In the genomic region with DNA sequence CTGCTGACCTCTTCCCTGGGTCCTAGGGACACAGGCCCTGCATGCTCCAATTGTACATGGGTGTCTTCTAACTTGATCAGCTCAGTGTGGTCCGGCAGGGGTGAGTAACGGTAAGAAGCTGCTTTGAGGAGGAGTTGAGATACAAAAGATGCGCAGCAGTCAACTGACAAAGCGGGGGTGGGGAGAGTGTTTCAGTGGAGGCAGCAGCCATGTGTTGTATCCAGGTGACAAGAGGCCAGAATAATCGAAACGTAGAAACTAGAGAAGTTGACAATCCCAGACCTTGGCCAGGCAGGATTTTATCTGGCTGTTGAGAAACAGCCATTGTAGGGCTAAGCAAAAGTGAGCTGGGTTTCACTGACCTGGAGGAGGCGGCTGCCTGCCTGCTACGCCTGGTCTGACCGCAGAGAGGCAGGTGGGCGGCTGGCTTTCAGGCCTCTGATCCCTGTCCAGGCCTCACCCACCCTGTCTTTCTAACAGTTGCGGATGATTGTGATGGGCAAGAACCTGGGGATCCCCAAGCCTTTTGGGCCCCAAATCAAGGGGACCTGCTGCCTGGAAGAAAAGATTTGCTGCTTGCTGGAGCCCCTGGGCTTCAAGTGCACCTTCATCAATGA, we compare ENCODE assay signal across 1 cellular context.
A peak's percentile ranks its signal among the peaks of the same experiment; 100 is the strongest.
TF ChIP-seq lines count a peak whose summit lies in the region.

No MANE protein-coding gene starts in this region.

TF ChIP-seq in K562, 482 proteins besides CTCF, POLR2A, EP300 and RAD21 (continued from another document and continues in another):
- TF ChIP-seq, protein P1, sequence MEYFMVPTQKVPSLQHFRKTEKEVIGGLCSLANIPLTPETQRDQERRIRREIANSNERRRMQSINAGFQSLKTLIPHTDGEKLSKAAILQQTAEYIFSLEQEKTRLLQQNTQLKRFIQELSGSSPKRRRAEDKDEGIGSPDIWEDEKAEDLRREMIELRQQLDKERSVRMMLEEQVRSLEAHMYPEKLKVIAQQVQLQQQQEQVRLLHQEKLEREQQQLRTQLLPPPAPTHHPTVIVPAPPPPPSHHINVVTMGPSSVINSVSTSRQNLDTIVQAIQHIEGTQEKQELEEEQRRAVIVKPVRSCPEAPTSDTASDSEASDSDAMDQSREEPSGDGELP (CRISPR knock-in tag; IDR thresholded peaks at IDR 0.05; ENCODE audit: borderline replicate concordance): peak; percentile 5; the same call in 1 of the 2 replicates
- TF ChIP-seq DIDO1 (tag; IDR thresholded peaks at IDR 0.05; ENCODE audit: low read depth) (no peak), HNRNPH1 (optimal IDR thresholded peaks at IDR 0.05; ENCODE audit: low read depth, low read length) (no peak), ZNF785 (CRISPR knock-in tag; IDR thresholded peaks at IDR 0.05) (no peak), ATF1 (CRISPR knock-in tag; IDR thresholded peaks at IDR 0.05) (no peak), ATF1 (tag; IDR thresholded peaks at IDR 0.05) (no peak), KAT8 (IDR thresholded peaks at IDR 0.05; ENCODE audit: low read depth) (no peak), SOX6 (IDR thresholded peaks at IDR 0.05) (peak; percentile 14; the same call in 1 of the 2 replicates), SUPT5H (IDR thresholded peaks at IDR 0.05) (no peak), KLF16 (IDR thresholded peaks at IDR 0.05) (peak; percentile 35; the same call in 1 of the 2 replicates), ZNF23 (CRISPR knock-in tag; IDR thresholded peaks at IDR 0.05) (no peak), ZNF766 (CRISPR knock-in tag; conservative IDR thresholded peaks at IDR 0.05) (no peak), ZNF282 (CRISPR knock-in tag; IDR thresholded peaks at IDR 0.05) (no peak), ZNF143 (CRISPR knock-in tag; IDR thresholded peaks at IDR 0.05) (no peak), NFE2 (IDR thresholded peaks at IDR 0.05; ENCODE audit: low read depth) (no peak), DNMT1 (IDR thresholded peaks at IDR 0.05) (no peak), KDM1A (IDR thresholded peaks at IDR 0.05) (0 out of 4 replicates have a peak, but pooled peaks of 1 of the 2 experiments have one; percentile 31), ZNF140 (CRISPR knock-in tag; IDR thresholded peaks at IDR 0.05) (no peak), ZEB2 (IDR thresholded peaks at IDR 0.05) (0 out of 2 replicates have a peak, but pooled peaks have one; percentile 16), ZNF3 (CRISPR knock-in tag; IDR thresholded peaks at IDR 0.05) (no peak), KLF10 (CRISPR knock-in tag; IDR thresholded peaks at IDR 0.05) (no peak), EGR1 (conservative IDR thresholded peaks at IDR 0.05) (peak; percentile 79), HDAC2 (IDR thresholded peaks at IDR 0.05) (peak; percentile 48; the same call in 1 of the 2 replicates)
- TF ChIP-seq, protein P2, sequence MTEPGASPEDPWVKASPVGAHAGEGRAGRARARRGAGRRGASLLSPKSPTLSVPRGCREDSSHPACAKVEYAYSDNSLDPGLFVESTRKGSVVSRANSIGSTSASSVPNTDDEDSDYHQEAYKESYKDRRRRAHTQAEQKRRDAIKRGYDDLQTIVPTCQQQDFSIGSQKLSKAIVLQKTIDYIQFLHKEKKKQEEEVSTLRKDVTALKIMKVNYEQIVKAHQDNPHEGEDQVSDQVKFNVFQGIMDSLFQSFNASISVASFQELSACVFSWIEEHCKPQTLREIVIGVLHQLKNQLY (CRISPR knock-in tag; conservative IDR thresholded peaks at IDR 0.05): no peak
- TF ChIP-seq, protein P3, sequence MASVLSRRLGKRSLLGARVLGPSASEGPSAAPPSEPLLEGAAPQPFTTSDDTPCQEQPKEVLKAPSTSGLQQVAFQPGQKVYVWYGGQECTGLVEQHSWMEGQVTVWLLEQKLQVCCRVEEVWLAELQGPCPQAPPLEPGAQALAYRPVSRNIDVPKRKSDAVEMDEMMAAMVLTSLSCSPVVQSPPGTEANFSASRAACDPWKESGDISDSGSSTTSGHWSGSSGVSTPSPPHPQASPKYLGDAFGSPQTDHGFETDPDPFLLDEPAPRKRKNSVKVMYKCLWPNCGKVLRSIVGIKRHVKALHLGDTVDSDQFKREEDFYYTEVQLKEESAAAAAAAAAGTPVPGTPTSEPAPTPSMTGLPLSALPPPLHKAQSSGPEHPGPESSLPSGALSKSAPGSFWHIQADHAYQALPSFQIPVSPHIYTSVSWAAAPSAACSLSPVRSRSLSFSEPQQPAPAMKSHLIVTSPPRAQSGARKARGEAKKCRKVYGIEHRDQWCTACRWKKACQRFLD (CRISPR knock-in tag; IDR thresholded peaks at IDR 0.05): no peak
- TF ChIP-seq, protein P4, sequence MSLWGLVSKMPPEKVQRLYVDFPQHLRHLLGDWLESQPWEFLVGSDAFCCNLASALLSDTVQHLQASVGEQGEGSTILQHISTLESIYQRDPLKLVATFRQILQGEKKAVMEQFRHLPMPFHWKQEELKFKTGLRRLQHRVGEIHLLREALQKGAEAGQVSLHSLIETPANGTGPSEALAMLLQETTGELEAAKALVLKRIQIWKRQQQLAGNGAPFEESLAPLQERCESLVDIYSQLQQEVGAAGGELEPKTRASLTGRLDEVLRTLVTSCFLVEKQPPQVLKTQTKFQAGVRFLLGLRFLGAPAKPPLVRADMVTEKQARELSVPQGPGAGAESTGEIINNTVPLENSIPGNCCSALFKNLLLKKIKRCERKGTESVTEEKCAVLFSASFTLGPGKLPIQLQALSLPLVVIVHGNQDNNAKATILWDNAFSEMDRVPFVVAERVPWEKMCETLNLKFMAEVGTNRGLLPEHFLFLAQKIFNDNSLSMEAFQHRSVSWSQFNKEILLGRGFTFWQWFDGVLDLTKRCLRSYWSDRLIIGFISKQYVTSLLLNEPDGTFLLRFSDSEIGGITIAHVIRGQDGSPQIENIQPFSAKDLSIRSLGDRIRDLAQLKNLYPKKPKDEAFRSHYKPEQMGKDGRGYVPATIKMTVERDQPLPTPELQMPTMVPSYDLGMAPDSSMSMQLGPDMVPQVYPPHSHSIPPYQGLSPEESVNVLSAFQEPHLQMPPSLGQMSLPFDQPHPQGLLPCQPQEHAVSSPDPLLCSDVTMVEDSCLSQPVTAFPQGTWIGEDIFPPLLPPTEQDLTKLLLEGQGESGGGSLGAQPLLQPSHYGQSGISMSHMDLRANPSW (CRISPR knock-in tag; IDR thresholded peaks at IDR 0.05): no peak
- TF ChIP-seq, protein P5, sequence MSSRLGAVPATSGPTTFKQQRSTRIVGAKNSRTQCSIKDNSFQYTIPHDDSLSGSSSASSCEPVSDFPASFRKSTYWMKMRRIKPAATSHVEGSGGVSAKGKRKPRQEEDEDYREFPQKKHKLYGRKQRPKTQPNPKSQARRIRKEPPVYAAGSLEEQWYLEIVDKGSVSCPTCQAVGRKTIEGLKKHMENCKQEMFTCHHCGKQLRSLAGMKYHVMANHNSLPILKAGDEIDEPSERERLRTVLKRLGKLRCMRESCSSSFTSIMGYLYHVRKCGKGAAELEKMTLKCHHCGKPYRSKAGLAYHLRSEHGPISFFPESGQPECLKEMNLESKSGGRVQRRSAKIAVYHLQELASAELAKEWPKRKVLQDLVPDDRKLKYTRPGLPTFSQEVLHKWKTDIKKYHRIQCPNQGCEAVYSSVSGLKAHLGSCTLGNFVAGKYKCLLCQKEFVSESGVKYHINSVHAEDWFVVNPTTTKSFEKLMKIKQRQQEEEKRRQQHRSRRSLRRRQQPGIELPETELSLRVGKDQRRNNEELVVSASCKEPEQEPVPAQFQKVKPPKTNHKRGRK (tag; IDR thresholded peaks at IDR 0.05): no peak
- TF ChIP-seq, protein P6, sequence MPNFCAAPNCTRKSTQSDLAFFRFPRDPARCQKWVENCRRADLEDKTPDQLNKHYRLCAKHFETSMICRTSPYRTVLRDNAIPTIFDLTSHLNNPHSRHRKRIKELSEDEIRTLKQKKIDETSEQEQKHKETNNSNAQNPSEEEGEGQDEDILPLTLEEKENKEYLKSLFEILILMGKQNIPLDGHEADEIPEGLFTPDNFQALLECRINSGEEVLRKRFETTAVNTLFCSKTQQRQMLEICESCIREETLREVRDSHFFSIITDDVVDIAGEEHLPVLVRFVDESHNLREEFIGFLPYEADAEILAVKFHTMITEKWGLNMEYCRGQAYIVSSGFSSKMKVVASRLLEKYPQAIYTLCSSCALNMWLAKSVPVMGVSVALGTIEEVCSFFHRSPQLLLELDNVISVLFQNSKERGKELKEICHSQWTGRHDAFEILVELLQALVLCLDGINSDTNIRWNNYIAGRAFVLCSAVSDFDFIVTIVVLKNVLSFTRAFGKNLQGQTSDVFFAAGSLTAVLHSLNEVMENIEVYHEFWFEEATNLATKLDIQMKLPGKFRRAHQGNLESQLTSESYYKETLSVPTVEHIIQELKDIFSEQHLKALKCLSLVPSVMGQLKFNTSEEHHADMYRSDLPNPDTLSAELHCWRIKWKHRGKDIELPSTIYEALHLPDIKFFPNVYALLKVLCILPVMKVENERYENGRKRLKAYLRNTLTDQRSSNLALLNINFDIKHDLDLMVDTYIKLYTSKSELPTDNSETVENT (CRISPR knock-in tag; IDR thresholded peaks at IDR 0.05): no peak
- TF ChIP-seq, protein P7, sequence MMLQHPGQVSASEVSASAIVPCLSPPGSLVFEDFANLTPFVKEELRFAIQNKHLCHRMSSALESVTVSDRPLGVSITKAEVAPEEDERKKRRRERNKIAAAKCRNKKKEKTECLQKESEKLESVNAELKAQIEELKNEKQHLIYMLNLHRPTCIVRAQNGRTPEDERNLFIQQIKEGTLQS (IDR thresholded peaks at IDR 0.05): no peak
- TF ChIP-seq, protein P7 (CRISPR knock-in tag; conservative IDR thresholded peaks at IDR 0.05): no peak
- TF ChIP-seq, protein P8, sequence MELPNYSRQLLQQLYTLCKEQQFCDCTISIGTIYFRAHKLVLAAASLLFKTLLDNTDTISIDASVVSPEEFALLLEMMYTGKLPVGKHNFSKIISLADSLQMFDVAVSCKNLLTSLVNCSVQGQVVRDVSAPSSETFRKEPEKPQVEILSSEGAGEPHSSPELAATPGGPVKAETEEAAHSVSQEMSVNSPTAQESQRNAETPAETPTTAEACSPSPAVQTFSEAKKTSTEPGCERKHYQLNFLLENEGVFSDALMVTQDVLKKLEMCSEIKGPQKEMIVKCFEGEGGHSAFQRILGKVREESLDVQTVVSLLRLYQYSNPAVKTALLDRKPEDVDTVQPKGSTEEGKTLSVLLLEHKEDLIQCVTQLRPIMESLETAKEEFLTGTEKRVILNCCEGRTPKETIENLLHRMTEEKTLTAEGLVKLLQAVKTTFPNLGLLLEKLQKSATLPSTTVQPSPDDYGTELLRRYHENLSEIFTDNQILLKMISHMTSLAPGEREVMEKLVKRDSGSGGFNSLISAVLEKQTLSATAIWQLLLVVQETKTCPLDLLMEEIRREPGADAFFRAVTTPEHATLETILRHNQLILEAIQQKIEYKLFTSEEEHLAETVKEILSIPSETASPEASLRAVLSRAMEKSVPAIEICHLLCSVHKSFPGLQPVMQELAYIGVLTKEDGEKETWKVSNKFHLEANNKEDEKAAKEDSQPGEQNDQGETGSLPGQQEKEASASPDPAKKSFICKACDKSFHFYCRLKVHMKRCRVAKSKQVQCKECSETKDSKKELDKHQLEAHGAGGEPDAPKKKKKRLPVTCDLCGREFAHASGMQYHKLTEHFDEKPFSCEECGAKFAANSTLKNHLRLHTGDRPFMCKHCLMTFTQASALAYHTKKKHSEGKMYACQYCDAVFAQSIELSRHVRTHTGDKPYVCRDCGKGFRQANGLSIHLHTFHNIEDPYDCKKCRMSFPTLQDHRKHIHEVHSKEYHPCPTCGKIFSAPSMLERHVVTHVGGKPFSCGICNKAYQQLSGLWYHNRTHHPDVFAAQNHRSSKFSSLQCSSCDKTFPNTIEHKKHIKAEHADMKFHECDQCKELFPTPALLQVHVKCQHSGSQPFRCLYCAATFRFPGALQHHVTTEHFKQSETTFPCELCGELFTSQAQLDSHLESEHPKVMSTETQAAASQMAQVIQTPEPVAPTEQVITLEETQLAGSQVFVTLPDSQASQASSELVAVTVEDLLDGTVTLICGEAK (IDR thresholded peaks at IDR 0.05): no peak
- TF ChIP-seq, protein P8 (CRISPR knock-in tag; IDR thresholded peaks at IDR 0.05): no peak
- TF ChIP-seq, protein P9, sequence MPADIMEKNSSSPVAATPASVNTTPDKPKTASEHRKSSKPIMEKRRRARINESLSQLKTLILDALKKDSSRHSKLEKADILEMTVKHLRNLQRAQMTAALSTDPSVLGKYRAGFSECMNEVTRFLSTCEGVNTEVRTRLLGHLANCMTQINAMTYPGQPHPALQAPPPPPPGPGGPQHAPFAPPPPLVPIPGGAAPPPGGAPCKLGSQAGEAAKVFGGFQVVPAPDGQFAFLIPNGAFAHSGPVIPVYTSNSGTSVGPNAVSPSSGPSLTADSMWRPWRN (IDR thresholded peaks at IDR 0.05; ENCODE audit: low read depth): no peak
